In genomic region chr1:162301696-162302095, GRCh38 we compare ENCODE assay signal across 30 cellular contexts.
"Had no signal": no experiment of that assay in that cellular context is flagged by ENCODE, and none has a peak within 500 bp of the region (broad histone marks: within the 10 kb centered on the region; RNA-seq: fewer than 3 reads in every experiment).

No MANE protein-coding gene starts in this region.

- H3K27ac ChIP-seq: neutrophil, parathyroid adenoma, psoas muscle, right lobe of liver, skin epidermis, spleen, suprapubic skin, testis, tibial artery, transverse colon, upper lobe of left lung, vagina had no signal

- H3K36me3 ChIP-seq: neutrophil, right lobe of liver, spleen, suprapubic skin, tibial artery, transverse colon, upper lobe of left lung, vagina had no signal

- H3K9ac ChIP-seq: parathyroid adenoma had no signal

- H3K4me3 ChIP-seq: psoas muscle, right lobe of liver, skin epidermis, smooth muscle cell, spleen, suprapubic skin, testis, tibial artery, transverse colon, upper lobe of left lung, vagina had no signal

- H3K4me1 ChIP-seq: parathyroid adenoma, psoas muscle, spleen, suprapubic skin, testis, tibial artery, transverse colon, vagina had no signal

- H3K9me3 ChIP-seq: neutrophil, psoas muscle, right lobe of liver, suprapubic skin, testis, transverse colon, upper lobe of left lung, vagina had no signal

- H3K27me3 ChIP-seq: neutrophil, right lobe of liver, suprapubic skin, testis, tibial artery, transverse colon, upper lobe of left lung, vagina had no signal

- FAIRE-seq: urothelium cell line had no signal

- ATAC-seq: naive thymus-derived CD8-positive, alpha-beta T cell; natural killer cell treated with Interleukin-12 subunit alpha and Interleukin-12 subunit beta and Interleukin-15 and Interleukin-18, amount 100 ng/mL, for 72 hours; psoas muscle; right cardiac atrium; right lobe of liver; stimulated activated memory B cell treated with anti-CD40 and anti-IgM and Interleukin-4, amounts not matched to agents 10 μg/mL and 1 μg/mL and 100 μg/mL, for 72 hours; stimulated activated naive CD8-positive, alpha-beta T cell treated with anti-CD3 and anti-CD28 coated beads, Interleukin-15, amount 100 ng/mL, for 72 hours; stimulated activated naive CD8-positive, alpha-beta T cell treated with anti-CD3 and anti-CD28 coated beads, Interleukin-15, Interleukin-2, amounts not matched to agents 100 U/mL and 50 U/mL, for 24 hours had no signal

- DNase-seq: naive thymus-derived CD8-positive, alpha-beta T cell; nephron progenitor cell; nucleus accumbens; posterior cingulate gyrus; psoas muscle; right cardiac atrium; right lobe of liver; spleen; stimulated activated CD4-positive, alpha-beta T cell treated with anti-CD3 and anti-CD28 coated beads, Interleukin-12 subunit alpha, Interleukin-12 subunit beta, amount 100 ng/mL, for 4 hours; stimulated activated CD4-positive, alpha-beta T cell treated with anti-CD3 and anti-CD28 coated beads, Interleukin-1b, Interleukin-23, amount 100 ng/mL, for 48 hours; stimulated activated CD4-positive, alpha-beta T cell treated with anti-CD3 and anti-CD28 coated beads, Interleukin-4, amount 100 ng/mL, for 1 hour; stimulated activated CD4-positive, alpha-beta T cell treated with anti-CD3 and anti-CD28 coated beads, Interleukin-4, amount 100 ng/mL, for 4 hours; stimulated activated CD8-positive, alpha-beta memory T cell treated with anti-CD3 and anti-CD28 coated beads, Interleukin-4, amount 100 ng/mL, for 48 hours; stimulated activated naive CD4-positive, alpha-beta T cell; stimulated activated naive CD8-positive, alpha-beta T cell treated with anti-CD3 and anti-CD28 coated beads, Interleukin-15, amount 100 ng/mL, for 72 hours; stimulated activated naive CD8-positive, alpha-beta T cell treated with anti-CD3 and anti-CD28 coated beads, Interleukin-15, Interleukin-2, amounts not matched to agents 100 U/mL and 50 U/mL, for 24 hours; substantia nigra; testis; tibial artery; transverse colon; upper lobe of left lung had no signal
